Comparison of ENCODE assay signal across 22 cellular contexts in genomic region chr10:120684211-120684610, GRCh38.
"Had no signal": no experiment of that assay in that cellular context is flagged by ENCODE, and none has a peak within 500 bp of the region (broad histone marks: within the 10 kb centered on the region; RNA-seq: fewer than 3 reads in every experiment).

No MANE protein-coding gene starts in this region.

- H3K9me3 Mint-ChIP-seq: activated CD4-positive, alpha-beta memory T cell treated with anti-CD3 and anti-CD28 coated beads, Interleukin-2, amount 10 ng/mL, durations not matched to agents 7 days and 5 days; activated CD4-positive, alpha-beta T cell treated with anti-CD3 and anti-CD28 coated beads, Interleukin-2, amount 10 ng/mL, durations not matched to agents 24 days and 14 days; activated naive CD8-positive, alpha-beta T cell treated with anti-CD3 and anti-CD28 coated beads, Interleukin-2, amount 50 U/mL, for 24 hours; activated T-cell treated with anti-CD3 and anti-CD28 coated beads, Interleukin-2, amount 50 U/mL, for 72 hours; naive thymus-derived CD8-positive, alpha-beta T cell had no signal

- H3K9me3 ChIP-seq: prostate gland, upper lobe of right lung had no signal

- DNase-seq: activated CD4-positive, alpha-beta memory T cell treated with anti-CD3 and anti-CD28 coated beads, Interleukin-2, amount 10 ng/mL, durations not matched to agents 7 days and 5 days; activated CD4-positive, alpha-beta T cell treated with anti-CD3 and anti-CD28 coated beads, Interleukin-2, amount 10 ng/mL, durations not matched to agents 24 days and 14 days; activated effector memory CD4-positive, alpha-beta T cell treated with Interleukin-2 at 50 U/mL for 16 hours; activated naive CD4-positive, alpha-beta T cell treated with anti-CD3 and anti-CD28 coated beads, Interleukin-2, amount 50 U/mL, for 16 hours; activated naive CD8-positive, alpha-beta T cell treated with anti-CD3 and anti-CD28 coated beads, Interleukin-2, amount 50 U/mL, for 24 hours; activated T-cell treated with anti-CD3 and anti-CD28 coated beads, Interleukin-2, amount 50 U/mL, for 72 hours; cortex of kidney; erythroblast; foreskin fibroblast; kidney glomerular epithelial cell; mesenchymal stem cell; stimulated activated CD4-positive, alpha-beta T cell treated with anti-CD3 and anti-CD28 coated beads, Interleukin-12 subunit alpha, Interleukin-12 subunit beta, amount 100 ng/mL, for 4 hours; stimulated activated CD4-positive, alpha-beta T cell treated with anti-CD3 and anti-CD28 coated beads, Interleukin-4, amount 100 ng/mL, for 4 hours; stimulated activated naive CD8-positive, alpha-beta T cell treated with anti-CD3 and anti-CD28 coated beads, Interleukin-15, Interleukin-2, amounts not matched to agents 100 U/mL and 50 U/mL, for 24 hours; T-helper 9 cell; upper lobe of right lung had no signal

- H3K36me3 Mint-ChIP-seq: naive thymus-derived CD8-positive, alpha-beta T cell had no signal

- H3K4me3 Mint-ChIP-seq: activated CD4-positive, alpha-beta memory T cell treated with anti-CD3 and anti-CD28 coated beads, Interleukin-2, amount 10 ng/mL, durations not matched to agents 7 days and 5 days; activated CD4-positive, alpha-beta T cell treated with anti-CD3 and anti-CD28 coated beads, Interleukin-2, amount 10 ng/mL, durations not matched to agents 24 days and 14 days; activated naive CD8-positive, alpha-beta T cell treated with anti-CD3 and anti-CD28 coated beads, Interleukin-2, amount 50 U/mL, for 24 hours; activated T-cell treated with anti-CD3 and anti-CD28 coated beads, Interleukin-2, amount 50 U/mL, for 72 hours; naive thymus-derived CD8-positive, alpha-beta T cell had no signal

- H3K27me3 Mint-ChIP-seq: activated CD4-positive, alpha-beta memory T cell treated with anti-CD3 and anti-CD28 coated beads, Interleukin-2, amount 10 ng/mL, durations not matched to agents 7 days and 5 days; activated CD4-positive, alpha-beta T cell treated with anti-CD3 and anti-CD28 coated beads, Interleukin-2, amount 10 ng/mL, durations not matched to agents 24 days and 14 days had no signal

- H3K4me3 ChIP-seq: hepatocyte, prostate gland, upper lobe of right lung had no signal

- ATAC-seq: activated CD4-positive, CD25-positive, alpha-beta regulatory T cell treated with anti-CD3 and anti-CD28 coated beads, Interleukin-2, amount 50 U/mL, for 24 hours; activated naive CD8-positive, alpha-beta T cell treated with anti-CD3 and anti-CD28 coated beads, Interleukin-2, amount 50 U/mL, for 24 hours; activated T-cell treated with anti-CD3 and anti-CD28 coated beads, Interleukin-2, amount 50 U/mL, for 72 hours; naive thymus-derived CD8-positive, alpha-beta T cell; right cardiac atrium; stimulated activated naive CD8-positive, alpha-beta T cell treated with anti-CD3 and anti-CD28 coated beads, Interleukin-15, Interleukin-2, amounts not matched to agents 100 U/mL and 50 U/mL, for 24 hours; upper lobe of right lung had no signal

- H3K4me1 Mint-ChIP-seq: activated CD4-positive, alpha-beta memory T cell treated with anti-CD3 and anti-CD28 coated beads, Interleukin-2, amount 10 ng/mL, durations not matched to agents 7 days and 5 days; activated CD4-positive, alpha-beta T cell treated with anti-CD3 and anti-CD28 coated beads, Interleukin-2, amount 10 ng/mL, durations not matched to agents 24 days and 14 days; activated naive CD8-positive, alpha-beta T cell treated with anti-CD3 and anti-CD28 coated beads, Interleukin-2, amount 50 U/mL, for 24 hours had no signal

- H3K27ac ChIP-seq: hepatocyte, prostate gland, upper lobe of right lung, VCaP had no signal

- H3K27ac Mint-ChIP-seq: activated CD4-positive, alpha-beta memory T cell treated with anti-CD3 and anti-CD28 coated beads, Interleukin-2, amount 10 ng/mL, durations not matched to agents 7 days and 5 days; activated CD4-positive, alpha-beta T cell treated with anti-CD3 and anti-CD28 coated beads, Interleukin-2, amount 10 ng/mL, durations not matched to agents 24 days and 14 days; activated naive CD8-positive, alpha-beta T cell treated with anti-CD3 and anti-CD28 coated beads, Interleukin-2, amount 50 U/mL, for 24 hours; activated T-cell treated with anti-CD3 and anti-CD28 coated beads, Interleukin-2, amount 50 U/mL, for 72 hours had no signal

- H3K36me3 ChIP-seq: prostate gland, upper lobe of right lung had no signal

- H3K4me1 ChIP-seq: prostate gland, upper lobe of right lung had no signal
